In genomic region chr10:85665078-85665477, GRCh38 we compare ENCODE assay signal across 9 cellular contexts.
"Had no signal": no experiment of that assay in that cellular context is flagged by ENCODE, and none has a peak within 500 bp of the region (broad histone marks: within the 10 kb centered on the region; RNA-seq: fewer than 3 reads in every experiment).

No MANE protein-coding gene starts in this region.

- H2AFZ ChIP-seq: GM23248, GM23338 had no signal

- H3K4me2 ChIP-seq: GM23338 had no signal

- H3K9me3 ChIP-seq: HAP-1 had no signal

- H3K9ac ChIP-seq: GM23248 had no signal

- H3K4me3 Mint-ChIP-seq: GM23338, H9, HFFc6 had no signal

- H3K36me3 ChIP-seq: HAP-1 had no signal

- H3K27ac Mint-ChIP-seq: GM23338, H9, HFFc6 had no signal

- H3K4me3 ChIP-seq: GM23248, GM23338, HAP-1 had no signal

- H3K4me1 ChIP-seq: HAP-1 had no signal

- ATAC-seq: GM23338, HCT116 had no signal

- H3K27ac ChIP-seq: GM23248 had no signal

- DNase-seq: GM23248, GOT3, H7, H9, HCEC 1CT, HFFc6 had no signal
